In genomic region chr5:140114341-140115185, GRCh38 we compare ENCODE assay signal across 8 cellular contexts. TPM values are rescaled to one million over a fixed set of nuclear protein-coding genes. Genes with fewer than 3 reads are reported as not detected.
DNase-seq lines count a peak whose midpoint lies in the region; ATAC-seq and TF ChIP-seq lines count a peak whose summit lies in the region.

No MANE protein-coding gene starts in this region.

- peak overlapping the region; percentile 68 for H2BK5ac ChIP-seq in trophoblast cell (ENCODE audit: low read depth, low read length, poor library complexity)

- peak overlapping the region; percentile 88 for H3K4me3 ChIP-seq in CD8-positive, alpha-beta T cell (ENCODE audit: low read depth, low read length)
- H3K4me3 ChIP-seq in SJCRH30 (peak overlapping the region; percentile 89), heart left ventricle (peak overlapping the region; percentile 53 to 95 (median 80)), trophoblast cell (ENCODE audit: low read depth, low read length) (peak overlapping the region; percentile 85)

- intact Hi-C loops in CD8-positive, alpha-beta T cell (cut with DNase I, micrococcal nuclease): loop anchor here (1.0 to 10.0 kb wide), 15 partner anchors 8 to 1777 kb away; partner anchors contain the start of genes CYSTM1 (in 2 of the 2), TMCO6 (in 2 of the 2), ANKHD1 (in 1 of the 2) and CD14 (in 1 of the 2)
- intact Hi-C loops in heart left ventricle (cut with DNase I): loop anchor here in 4 of 10 donors (2.0 to 5.0 kb wide), 2 partner anchors 30 to 33 kb away; no protein-coding TSS in a partner anchor

- H4K12ac ChIP-seq in trophoblast cell (ENCODE audit: low read depth, low read length): peak overlapping the region; percentile 78

- H3K23ac ChIP-seq in trophoblast cell (ENCODE audit: low read length): no peak overlapping the region

- TF ChIP-seq POLR2A in heart left ventricle (IDR thresholded peaks at IDR 0.05): no peak

- peak; percentile 9 for ATAC-seq in CD8-positive, alpha-beta T cell
- ATAC-seq in GM19372 (IDR thresholded peaks at IDR 0.05; ENCODE audit: low read depth, unreplicated experiment) (peak; percentile 36), HG03460 (IDR thresholded peaks at IDR 0.05; ENCODE audit: unreplicated experiment) (peak; percentile 38), heart left ventricle (peak; percentile 34 to 73 (median 64))
- ATAC-seq in activated naive CD8-positive, alpha-beta T cell treated with anti-CD3 and anti-CD28 coated beads, Interleukin-2, amount 50 U/mL, for 24 hours: peak; percentile 25

- peak overlapping the region; percentile 55 for H2AK5ac ChIP-seq in trophoblast cell (ENCODE audit: low read length)

- H3K4me2 ChIP-seq in trophoblast cell (ENCODE audit: low read length): peak overlapping the region; percentile 81

- H3K4me3 Mint-ChIP-seq in CD8-positive, alpha-beta T cell: peak overlapping the region; percentile 91
- peak overlapping the region; percentile 87 for H3K4me3 Mint-ChIP-seq in activated naive CD8-positive, alpha-beta T cell treated with anti-CD3 and anti-CD28 coated beads, Interleukin-2, amount 50 U/mL, for 24 hours

- peak overlapping the region; percentile 95 for H3K27ac Mint-ChIP-seq in CD8-positive, alpha-beta T cell
- H3K27ac Mint-ChIP-seq in activated naive CD8-positive, alpha-beta T cell treated with anti-CD3 and anti-CD28 coated beads, Interleukin-2, amount 50 U/mL, for 24 hours: peak overlapping the region; percentile 86

- TF ChIP-seq CTCF in CD8-positive, alpha-beta T cell (IDR thresholded peaks at IDR 0.05): no peak
- TF ChIP-seq CTCF in heart left ventricle (IDR thresholded peaks at IDR 0.05): no peak

- H2AFZ ChIP-seq in trophoblast cell (ENCODE audit: insufficient read depth, low read length, poor library complexity): peak overlapping the region; percentile 98

- peaks cover 6% of the 10 kb centered on the region for H3K36me3 Mint-ChIP-seq in CD8-positive, alpha-beta T cell
- peaks cover 3% of the 10 kb centered on the region for H3K36me3 Mint-ChIP-seq in activated naive CD8-positive, alpha-beta T cell treated with anti-CD3 and anti-CD28 coated beads, Interleukin-2, amount 50 U/mL, for 24 hours (ENCODE audit: low read depth)

- peak overlapping the region; percentile 11 for H2BK12ac ChIP-seq in trophoblast cell (ENCODE audit: low read length)

- H3K79me1 ChIP-seq in trophoblast cell (ENCODE audit: low read length): peaks cover 16% of the 10 kb centered on the region

- H3K9me3 Mint-ChIP-seq in CD8-positive, alpha-beta T cell: no peaks in the 10 kb centered on the region
- H3K9me3 Mint-ChIP-seq in activated naive CD8-positive, alpha-beta T cell treated with anti-CD3 and anti-CD28 coated beads, Interleukin-2, amount 50 U/mL, for 24 hours: no peaks in the 10 kb centered on the region

- H3K27me3 Mint-ChIP-seq in CD8-positive, alpha-beta T cell (ENCODE audit: low read depth): peaks cover 8% of the 10 kb centered on the region
- H3K27me3 Mint-ChIP-seq in activated naive CD8-positive, alpha-beta T cell treated with anti-CD3 and anti-CD28 coated beads, Interleukin-2, amount 50 U/mL, for 24 hours: peaks cover 2% of the 10 kb centered on the region

- CTCF ChIA-PET in CD8-positive, alpha-beta T cell (lab: Charles Lee): interaction anchor here (3.8 to 6.0 kb wide), 2 partner anchors 30 to 41 kb away, joined by 18 to 43 read pairs; no protein-coding TSS in a partner anchor

- H3K14ac ChIP-seq in trophoblast cell (ENCODE audit: low read length): peak overlapping the region; percentile 95

- peak overlapping the region; percentile 81 for H4K91ac ChIP-seq in trophoblast cell (ENCODE audit: low read depth, low read length)

- DNase-seq in CD8-positive, alpha-beta T cell: peak in 6 of 7 experiments; percentile 18 to 66 (median 39)
- DNase-seq in SJCRH30 (peak; percentile 39 to 46), heart left ventricle (peak; percentile 52 to 85 (median 79)), trophoblast cell (peak; percentile 27 to 67), pons (ENCODE audit: low spot score) (no peak)
- DNase-seq in activated naive CD8-positive, alpha-beta T cell treated with anti-CD3 and anti-CD28 coated beads, Interleukin-2, amount 50 U/mL, for 24 hours: peak; percentile 45

- peak overlapping the region; percentile 99 for H3K18ac ChIP-seq in trophoblast cell (ENCODE audit: low read length)

- POLR2A ChIA-PET in CD8-positive, alpha-beta T cell (lab: Charles Lee): interaction anchor here (0.6 to 3.0 kb wide), 5 partner anchors 9 to 551 kb away, joined by 3 to 13 read pairs (median 7); no protein-coding TSS in a partner anchor

- H3K27ac ChIP-seq in CD8-positive, alpha-beta T cell (ENCODE audit: low read depth, low read length): peak overlapping the region; percentile 82
- peak overlapping the region; percentile 31; the same call in 1 of the 2 replicates for H3K27ac ChIP-seq in SJCRH30
- H3K27ac ChIP-seq in heart left ventricle: peak overlapping the region; percentile 86 to 95 (median 91)
- H3K27ac ChIP-seq in trophoblast cell (ENCODE audit: low read depth, low read length): peak overlapping the region; percentile 41

- no peaks in the 10 kb centered on the region for H3K27me3 ChIP-seq in CD8-positive, alpha-beta T cell (ENCODE audit: insufficient read depth, low read length)
- H3K27me3 ChIP-seq in SJCRH30: no peaks in the 10 kb centered on the region
- H3K27me3 ChIP-seq in heart left ventricle: peaks cover 0 to 10% (median 0%) of the 10 kb centered on the region in 9 donors
- peaks cover 19% of the 10 kb centered on the region for H3K27me3 ChIP-seq in trophoblast cell (ENCODE audit: insufficient read depth, low read length)

- WGBS in heart left ventricle, 4 donors: 2 to 11% (median 4%) methylated on average over 25 to 65 of the region's 65 CpGs
- no CpG with 5 or more reads among the region's 65 CpGs for WGBS in trophoblast cell (ENCODE audit: extremely low coverage, insufficient coverage, insufficient read length)

- peaks cover 61% of the 10 kb centered on the region for H3K4me1 ChIP-seq in CD8-positive, alpha-beta T cell (ENCODE audit: insufficient read depth, low read length)
- H3K4me1 ChIP-seq in SJCRH30: peaks cover 3% of the 10 kb centered on the region; the same call in 1 of the 2 replicates
- H3K4me1 ChIP-seq in heart left ventricle: peaks cover 13 to 78% (median 58%) of the 10 kb centered on the region in 12 donors
- H3K4me1 ChIP-seq in trophoblast cell (ENCODE audit: control insufficient read depth in 1 of 2, insufficient read depth in 2 of 2, low read length in 2 of 2): peaks cover 2 to 14% of the 10 kb centered on the region in 2 experiments

- H4K8ac ChIP-seq in trophoblast cell (ENCODE audit: low read depth, low read length): peak overlapping the region; percentile 98

- peak overlapping the region; percentile 78 for H3K9ac ChIP-seq in trophoblast cell (ENCODE audit: low read length)

- H2BK120ac ChIP-seq in trophoblast cell (ENCODE audit: insufficient read depth, low read length, poor library complexity): peak overlapping the region; percentile 86

- H3K79me2 ChIP-seq in trophoblast cell (ENCODE audit: control insufficient read depth, insufficient read depth, low read length, poor library complexity): peaks cover 8% of the 10 kb centered on the region

- peaks cover 69% of the 10 kb centered on the region for H3K4me1 Mint-ChIP-seq in CD8-positive, alpha-beta T cell (ENCODE audit: low read depth)
- peaks cover 70% of the 10 kb centered on the region for H3K4me1 Mint-ChIP-seq in activated naive CD8-positive, alpha-beta T cell treated with anti-CD3 and anti-CD28 coated beads, Interleukin-2, amount 50 U/mL, for 24 hours

- H3K4ac ChIP-seq in trophoblast cell (ENCODE audit: low read depth, low read length): peak overlapping the region; percentile 78

- H3K36me3 ChIP-seq in CD8-positive, alpha-beta T cell (ENCODE audit: insufficient read depth, low read length): no peaks in the 10 kb centered on the region
- H3K36me3 ChIP-seq in SJCRH30 (no peaks in the 10 kb centered on the region), heart left ventricle (no peaks in the 10 kb centered on the region), trophoblast cell (ENCODE audit: control insufficient read depth in 1 of 2, insufficient read depth in 2 of 2, low read length in 2 of 2) (no peaks in the 10 kb centered on the region)

- H3K9me3 ChIP-seq in CD8-positive, alpha-beta T cell (ENCODE audit: low read length): no peaks in the 10 kb centered on the region
- H3K9me3 ChIP-seq in SJCRH30 (replicated peaks) (no peaks in the 10 kb centered on the region), heart left ventricle (no peaks in the 10 kb centered on the region), trophoblast cell (ENCODE audit: insufficient read depth, low read depth, low read length) (no peaks in the 10 kb centered on the region)

RNA-seq across cellular contexts. Expression of gene PURA, which starts 0.7 kb away (rescaled TPM):
- 1 to 10 TPM; 4.0 to 4.3 TPM for total RNA-seq in CD8-positive, alpha-beta T cell
- 8.3 and 10.0 TPM in 2 replicates for total RNA-seq in SJCRH30 (2014; rRNA removed; shearing (Covaris generic))
- 10 to 100 TPM; 18.9 to 30.9 (median 20.3) TPM for total RNA-seq in heart left ventricle
- polyA plus RNA-seq in heart left ventricle: 1 to 10 TPM; 5.6 to 7.4 TPM
- 3.4 TPM in 2 replicates for polyA plus RNA-seq in trophoblast cell (2013)

RNA-seq across cellular contexts. Expression of gene IGIP, which starts 11.2 kb away (rescaled TPM):
- total RNA-seq in CD8-positive, alpha-beta T cell: under 1 TPM; 0.78 to 0.81 TPM
- total RNA-seq in SJCRH30 (2014; rRNA removed; shearing (Covaris generic)): 1.5 and 1.6 TPM in 2 replicates
- total RNA-seq in heart left ventricle: 10 to 100 TPM in 7 of 9 donors, 1 to 10 TPM in 2; 9.8 to 18.3 (median 10.6) TPM
- 1 to 10 TPM; 5.8 to 6.9 TPM for polyA plus RNA-seq in heart left ventricle
- 0.51 and 0.53 TPM in 2 replicates for polyA plus RNA-seq in trophoblast cell (2013)

Comparison
In these comparisons a context has a peak if more than half of its experiments do, and no peak if none do; other contexts are left out.
1. ATAC-seq: peak in every context shown above with its lines; median percentile 64 in heart left ventricle; 38 in HG03460; 36 in GM19372; 25 in activated naive CD8-positive, alpha-beta T cell treated with anti-CD3 and anti-CD28 coated beads, Interleukin-2, amount 50 U/mL, for 24 hours; 9 in CD8-positive, alpha-beta T cell.
2. H3K27ac ChIP-seq: peak in every context shown above with its lines; median percentile 91 in heart left ventricle; 82 in CD8-positive, alpha-beta T cell; 41 in trophoblast cell; 31 in SJCRH30.